14 cellular contexts compared by ENCODE assay signal in genomic region chr11:122210378-122210995, GRCh38.
A peak's percentile ranks its signal among the peaks of the same experiment; 100 is the strongest.
DNase-seq lines count a peak whose midpoint lies in the region; ATAC-seq and FAIRE-seq lines count a peak whose summit lies in the region.
"Had no signal": no experiment of that assay in that cellular context is flagged by ENCODE, and none has a peak within 500 bp of the region (broad histone marks: within the 10 kb centered on the region; RNA-seq: fewer than 3 reads in every experiment).

No MANE protein-coding gene starts in this region.

- intact Hi-C loops in Right ventricle myocardium superior (cut with DNase I), result loop anchor here (5.0 kb wide), 1 partner anchor 297 kb away; no protein-coding TSS in a partner anchor

- in situ Hi-C loops in SK-MEL-5 (cut with HindIII; ENCODE audit: low pct_unique_long_range_greater_than_20kb, low sequenced_read_pairs), result no loop called here

- ATAC-seq in Right ventricle myocardium superior (ENCODE audit: poor library complexity) (peak; percentile 32), GM21515 (IDR thresholded peaks at IDR 0.05; ENCODE audit: unreplicated experiment) (no peak)
- ATAC-seq: activated CD8-positive, alpha-beta T cell treated with anti-CD3 and anti-CD28 coated beads for 36 hours; activated T-helper 17 cell treated with anti-CD3 and anti-CD28 coated beads, Interleukin-2, amount 50 U/mL, for 72 hours had no signal

- FAIRE-seq in A204.1 (lab: Jason Lieb, UNC), result peak; percentile 87
- FAIRE-seq: islet of Langerhans had no signal

- DNase-seq in SK-MEL-5 (ENCODE audit: low read depth, low spot score) (peak; percentile 56), Right ventricle myocardium superior (no peak), pons (ENCODE audit: low spot score) (peak; percentile 94), NCI-H774 (lab: John Stamatoyannopoulos, UW) (no peak), HCEC 1CT (no peak), H4 (ENCODE audit: low spot score) (no peak)
- DNase-seq: activated CD8-positive, alpha-beta T cell treated with anti-CD3 and anti-CD28 coated beads for 36 hours; NCI-H2171 treated with DMSO at 0.1 percent for 48 hours; stimulated activated CD4-positive, alpha-beta T cell treated with anti-CD3 and anti-CD28 coated beads, Interleukin-1b, Interleukin-23, amount 100 ng/mL, for 48 hours; upper lobe of right lung had no signal

Comparison
In these comparisons a context has a peak if more than half of its experiments do, and no peak if none do; other contexts are left out.
1. DNase-seq: peak in SK-MEL-5 (single experiment) and pons (single experiment); none in Right ventricle myocardium superior (single experiment), NCI-H774 (single experiment), HCEC 1CT (single experiment) and H4 (single experiment).